In genomic region chr2:202769201-202769600, GRCh38 we compare ENCODE assay signal across 23 cellular contexts.
DNase-seq lines count a peak whose midpoint lies in the region; ATAC-seq and TF ChIP-seq lines count a peak whose summit lies in the region.
"Had no signal": no experiment of that assay in that cellular context is flagged by ENCODE, and none has a peak within 500 bp of the region (broad histone marks: within the 10 kb centered on the region; RNA-seq: fewer than 3 reads in every experiment).

No MANE protein-coding gene starts in this region.

- H3K36me3 Mint-ChIP-seq in GM23338 (ENCODE audit: low read depth) = peaks cover 16% of the 10 kb centered on the region; the same call in 2 of the 3 replicates
- H3K36me3 Mint-ChIP-seq in activated naive CD8-positive, alpha-beta T cell treated with anti-CD3 and anti-CD28 coated beads for 36 hours = peaks cover 32% of the 10 kb centered on the region
- peaks cover 52% of the 10 kb centered on the region for H3K36me3 Mint-ChIP-seq in nephron (ENCODE audit: low read depth)
- peaks cover 7% of the 10 kb centered on the region for H3K36me3 Mint-ChIP-seq in MCF 10A (ENCODE audit: insufficient read depth, unreplicated experiment)

- no peaks in the 10 kb centered on the region for H3K79me2 ChIP-seq in GM23338 (replicated peaks; ENCODE audit: insufficient read depth)

- POLR2A ChIA-PET in MCF 10A (lab: Yijun Ruan, JAX) = interaction anchor here (1.3 kb wide), 1 partner anchor 10 kb away, joined by 3 read pairs; no protein-coding TSS in a partner anchor

- H3K4me1 Mint-ChIP-seq in GM23338 (peaks cover 6% of the 10 kb centered on the region), nephron (peaks cover 22% of the 10 kb centered on the region), MCF 10A (ENCODE audit: insufficient read depth, unreplicated experiment) (no peaks in the 10 kb centered on the region)
- peaks cover 27% of the 10 kb centered on the region for H3K4me1 Mint-ChIP-seq in activated naive CD8-positive, alpha-beta T cell treated with anti-CD3 and anti-CD28 coated beads for 36 hours

- H3K4me2 ChIP-seq in GM23338 = peak overlapping the region; percentile 35; the same call in 1 of the 2 replicates
- H3K4me2 ChIP-seq: BLaER1 treated with 17β-estradiol and CSF1 and Interleukin-3, amounts not matched to agents 10 nM and 100 nM; PC-9 had no signal

- in situ Hi-C loops in G401 (cut with HindIII; ENCODE audit: low sequenced_read_pairs) = no loop called here

- TF ChIP-seq CTCF in GM23338 (conservative IDR thresholded peaks at IDR 0.05; ENCODE audit: low read depth in 2 of 2) = no peak
- TF ChIP-seq CTCF in nephron (IDR thresholded peaks at IDR 0.05; ENCODE audit: unreplicated experiment in 3 of 3) = no peak
- no peak for TF ChIP-seq CTCF in MCF 10A (IDR thresholded peaks at IDR 0.05; ENCODE audit: unreplicated experiment)

- H3K9me3 Mint-ChIP-seq in GM23338 = no peaks in the 10 kb centered on the region
- no peaks in the 10 kb centered on the region for H3K9me3 Mint-ChIP-seq in activated naive CD8-positive, alpha-beta T cell treated with anti-CD3 and anti-CD28 coated beads for 36 hours
- no peaks in the 10 kb centered on the region for H3K9me3 Mint-ChIP-seq in nephron
- no peaks in the 10 kb centered on the region for H3K9me3 Mint-ChIP-seq in MCF 10A (ENCODE audit: unreplicated experiment)
- H3K9me3 Mint-ChIP-seq: CD4-positive, alpha-beta T cell; H9; HFFc6 had no signal

- H2AFZ ChIP-seq in GM23338 = no peak overlapping the region
- H2AFZ ChIP-seq: PC-9 had no signal

- H3K4me3 Mint-ChIP-seq in GM23338 (no peak overlapping the region), nephron (no peak overlapping the region), MCF 10A (ENCODE audit: unreplicated experiment) (no peak overlapping the region)
- H3K4me3 Mint-ChIP-seq in activated naive CD8-positive, alpha-beta T cell treated with anti-CD3 and anti-CD28 coated beads for 36 hours = no peak overlapping the region
- H3K4me3 Mint-ChIP-seq: CD4-positive, alpha-beta T cell; H9; HFFc6 had no signal

- no peaks in the 10 kb centered on the region for H3K27me3 ChIP-seq in GM23338 (ENCODE audit: insufficient read depth)
- H3K27me3 ChIP-seq: BLaER1 treated with 17β-estradiol and CSF1 and Interleukin-3, amounts not matched to agents 10 nM and 100 nM; SJCRH30 had no signal

- intact Hi-C loops in MCF 10A (cut with micrococcal nuclease) = no loop called here

- CTCF ChIA-PET in MCF 10A (lab: Yijun Ruan, JAX) = interaction anchor here (0.6 to 0.7 kb wide), 2 partner anchors 18 to 125 kb away, joined by 3 to 5 read pairs; no protein-coding TSS in a partner anchor

- H3K4me3 ChIP-seq in GM23338 = no peak overlapping the region
- H3K4me3 ChIP-seq: BLaER1 treated with 17β-estradiol and CSF1 and Interleukin-3, amounts not matched to agents 10 nM and 100 nM; PC-9; SJCRH30 had no signal

- peaks cover 17% of the 10 kb centered on the region for H3K4me1 ChIP-seq in GM23338 (ENCODE audit: insufficient read depth)

- DNase-seq in GM23338 (ENCODE audit: low spot score) = no peak
- DNase-seq in activated naive CD8-positive, alpha-beta T cell treated with anti-CD3 and anti-CD28 coated beads for 36 hours = no peak
- DNase-seq in fibroblast of peridontal ligament (ENCODE audit: extremely low read depth) = peak; percentile 29
- DNase-seq in G401 (ENCODE audit: low spot score) = no peak
- DNase-seq in MCF 10A (ENCODE audit: unreplicated experiment) = no peak
- DNase-seq: AML-193; CD4-positive, alpha-beta T cell; H9; HFFc6; KG1; MM.1S; NCI-H2029 treated with DMSO at 0.1 percent for 48 hours; NCI-H446 treated with DMSO at 0.1 percent for 48 hours; NCI-H526; NCI-H82; NK-92 treated with Interleukin-12 subunit alpha and Interleukin-12 subunit beta, amount 100 ng/mL, for 24 hours; PC-9 had no signal

- H3F3A ChIP-seq in GM23338 (replicated peaks; ENCODE audit: low read depth) = no peaks in the 10 kb centered on the region

- H3K36me3 ChIP-seq in GM23338 (ENCODE audit: insufficient read depth) = no peaks in the 10 kb centered on the region; the same call in 1 of the 2 replicates
- H3K36me3 ChIP-seq: SJCRH30 had no signal

- H3K27ac Mint-ChIP-seq in GM23338 (no peak overlapping the region), nephron (peak overlapping the region; percentile 78 to 87 (median 86)), MCF 10A (ENCODE audit: low read depth, unreplicated experiment) (no peak overlapping the region)
- H3K27ac Mint-ChIP-seq in activated naive CD8-positive, alpha-beta T cell treated with anti-CD3 and anti-CD28 coated beads for 36 hours = peak overlapping the region; percentile 16
- H3K27ac Mint-ChIP-seq: CD4-positive, alpha-beta T cell; HFFc6 had no signal

- H4K20me1 ChIP-seq in GM23338 (replicated peaks; ENCODE audit: insufficient read depth) = no peaks in the 10 kb centered on the region; the same call in 1 of the 2 replicates
- H4K20me1 ChIP-seq: BLaER1 treated with 17β-estradiol and CSF1 and Interleukin-3, amounts not matched to agents 10 nM and 100 nM had no signal

- H3K27me3 Mint-ChIP-seq in GM23338 (ENCODE audit: insufficient read depth, low read depth, poor library complexity) (no peaks in the 10 kb centered on the region), nephron (ENCODE audit: low read depth) (no peaks in the 10 kb centered on the region), MCF 10A (ENCODE audit: insufficient read depth, unreplicated experiment) (no peaks in the 10 kb centered on the region)
- H3K27me3 Mint-ChIP-seq in activated naive CD8-positive, alpha-beta T cell treated with anti-CD3 and anti-CD28 coated beads for 36 hours = no peaks in the 10 kb centered on the region
- H3K27me3 Mint-ChIP-seq: CD4-positive, alpha-beta T cell had no signal

- ATAC-seq in GM23338 (no peak), HG02623 (IDR thresholded peaks at IDR 0.05; ENCODE audit: unreplicated experiment) (no peak), HG03469 (IDR thresholded peaks at IDR 0.05; ENCODE audit: unreplicated experiment) (no peak)
- ATAC-seq: Right ventricle myocardium inferior had no signal

- peak overlapping the region; percentile 20; the same call in 1 of the 2 replicates for H3K27ac ChIP-seq in GM23338 (ENCODE audit: low read depth)
- H3K27ac ChIP-seq: BLaER1 treated with 17β-estradiol and CSF1 and Interleukin-3, amounts not matched to agents 10 nM and 100 nM; PC-9; SJCRH30 had no signal

- H3K9me2 ChIP-seq in GM23338 (ENCODE audit: insufficient read depth) = no peaks in the 10 kb centered on the region; the same call in 1 of the 2 replicates

- BruUV-seq in MCF 10A (replicated peaks; lab: Mats Ljungman, UMichigan) = no TSS peak

TF ChIP-seq in GM23338, 12 proteins besides CTCF, POLR2A, EP300 and RAD21 (continues in another document):
- TF ChIP-seq ETS1 (IDR thresholded peaks at IDR 0.05) (no peak), REST (IDR thresholded peaks at IDR 0.05; ENCODE audit: unreplicated experiment) (no peak), ZNF114 (CRISPR knock-in tag; IDR thresholded peaks at IDR 0.05) (no peak), EZH2phosphoT487 (IDR thresholded peaks at IDR 0.05; ENCODE audit: unreplicated experiment) (no peak), NANOG (IDR thresholded peaks at IDR 0.05; ENCODE audit: borderline replicate concordance) (no peak), POLR2AphosphoS5 (IDR thresholded peaks at IDR 0.05; ENCODE audit: low read depth) (no peak), EZH2 (IDR thresholded peaks at IDR 0.05; ENCODE audit: low read depth, unreplicated experiment) (no peak), ZNF331 (CRISPR knock-in tag; IDR thresholded peaks at IDR 0.05; ENCODE audit: low read depth) (no peak), JUNB (IDR thresholded peaks at IDR 0.05; ENCODE audit: unreplicated experiment) (no peak)

Comparison
In these comparisons a context has a peak if more than half of its experiments do, and no peak if none do; other contexts are left out.
1. H3K27ac Mint-ChIP-seq: peak in activated naive CD8-positive, alpha-beta T cell treated with anti-CD3 and anti-CD28 coated beads for 36 hours (single experiment) and nephron (3 of 3); none in GM23338 (single experiment) and MCF 10A (single experiment).